ENCODE assay signal across 1 cellular context in genomic region chr19:18894254-18895037, GRCh38.
TF ChIP-seq lines count a peak whose summit lies in the region.

No MANE protein-coding gene starts in this region.

TF ChIP-seq in IMR-90, 13 proteins besides CTCF, POLR2A, EP300 and RAD21 (continued from another document):
- no peak for TF ChIP-seq FOS (IDR thresholded peaks at IDR 0.05; ENCODE audit: low read depth, low read length)
- TF ChIP-seq MAFK (IDR thresholded peaks at IDR 0.05; ENCODE audit: low read depth, low read length): no peak
- no peak for TF ChIP-seq SMC3 (IDR thresholded peaks at IDR 0.05; ENCODE audit: low read depth, low read length)
- TF ChIP-seq, protein P1, sequence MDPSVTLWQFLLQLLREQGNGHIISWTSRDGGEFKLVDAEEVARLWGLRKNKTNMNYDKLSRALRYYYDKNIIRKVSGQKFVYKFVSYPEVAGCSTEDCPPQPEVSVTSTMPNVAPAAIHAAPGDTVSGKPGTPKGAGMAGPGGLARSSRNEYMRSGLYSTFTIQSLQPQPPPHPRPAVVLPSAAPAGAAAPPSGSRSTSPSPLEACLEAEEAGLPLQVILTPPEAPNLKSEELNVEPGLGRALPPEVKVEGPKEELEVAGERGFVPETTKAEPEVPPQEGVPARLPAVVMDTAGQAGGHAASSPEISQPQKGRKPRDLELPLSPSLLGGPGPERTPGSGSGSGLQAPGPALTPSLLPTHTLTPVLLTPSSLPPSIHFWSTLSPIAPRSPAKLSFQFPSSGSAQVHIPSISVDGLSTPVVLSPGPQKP (IDR thresholded peaks at IDR 0.05; ENCODE audit: borderline replicate concordance, low read depth, low read length): no peak
- no peak for TF ChIP-seq CHD1 (IDR thresholded peaks at IDR 0.05; ENCODE audit: low read depth, low read length)
- no peak for TF ChIP-seq RCOR1 (IDR thresholded peaks at IDR 0.05; ENCODE audit: insufficient replicate concordance, low read length)
- TF ChIP-seq MAZ (IDR thresholded peaks at IDR 0.05; ENCODE audit: borderline replicate concordance, low read depth, low read length): no peak
- no peak for TF ChIP-seq NFE2L2 (IDR thresholded peaks at IDR 0.05; ENCODE audit: low read depth, low read length)
TF ChIP-seq in IMR-90: peak in this region for 0.
